In the genomic region with DNA sequence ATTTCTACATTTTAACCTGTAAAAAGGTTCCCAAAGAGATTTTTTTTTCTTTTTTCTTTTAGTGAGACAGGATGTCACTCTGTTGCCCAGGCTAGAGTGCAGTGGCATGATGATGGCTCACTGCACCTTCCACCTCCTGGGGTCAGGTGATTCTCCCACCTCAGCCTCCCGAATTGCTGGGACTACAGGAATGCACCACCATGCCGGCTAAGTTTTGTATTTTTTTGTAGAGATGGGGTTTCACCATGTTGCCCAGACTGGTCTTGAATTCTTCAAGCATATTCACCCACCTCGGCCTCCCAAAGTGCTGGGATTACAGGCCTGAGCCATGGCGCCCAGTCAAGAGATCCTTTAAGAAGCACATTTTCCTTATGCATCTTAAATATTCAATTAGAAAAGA, we compare ENCODE assay signal across 15 cellular contexts. TPM values are rescaled to one million over a fixed set of nuclear protein-coding genes. Genes with fewer than 3 reads are reported as not detected.
DNase-seq lines count a peak whose midpoint lies in the region; ATAC-seq, FAIRE-seq and TF ChIP-seq lines count a peak whose summit lies in the region.
"Had no signal": no experiment of that assay in that cellular context is flagged by ENCODE, and none has a peak within 500 bp of the region (broad histone marks: within the 10 kb centered on the region; RNA-seq: fewer than 3 reads in every experiment).

No MANE protein-coding gene starts in this region.

- H3K27ac Mint-ChIP-seq in CD4-positive, CD25-positive, alpha-beta regulatory T cell: peak overlapping the region; percentile 96 to 99 (median 97)

- peak; percentile 6 for FAIRE-seq in K562 (lab: Jason Lieb, UNC)

- no peak for TF ChIP-seq CTCF in DND-41 (IDR thresholded peaks at IDR 0.05; ENCODE audit: borderline replicate concordance, extremely low read depth, low read length, poor library complexity, severe bottlenecking)
- no peak for TF ChIP-seq CTCF in SU-DHL-6 (IDR thresholded peaks at IDR 0.05; ENCODE audit: insufficient read depth, low read length, poor library complexity, severe bottlenecking)
- no peak for TF ChIP-seq CTCF in K562 (IDR thresholded peaks at IDR 0.05 in 2 of 3, conservative IDR thresholded peaks at IDR 0.05 in 1 of 3; ENCODE audit: insufficient read depth in 2 of 3, low read depth in 1 of 3, low read length in 3 of 3)
- no peak for TF ChIP-seq CTCF in upper lobe of left lung (IDR thresholded peaks at IDR 0.05)

- no peak for DNase-seq in CD4-positive, CD25-positive, alpha-beta regulatory T cell
- DNase-seq in DND-41 (no peak), K562 (ENCODE audit: extremely low read depth in 1 of 4, low spot score in 3 of 4) (no peak), upper lobe of left lung (no peak), AG08395 (ENCODE audit: low spot score) (no peak)
- DNase-seq: AML-193; glutamatergic neuron; KBM-7; NCI-H526 treated with DMSO at 0.1 percent for 48 hours; PC-3; stimulated activated CD4-positive, alpha-beta T cell treated with anti-CD3 and anti-CD28 coated beads, Interleukin-2, amount 100 ng/mL, for 24 hours had no signal

- BruUV-seq in K562 (replicated peaks; lab: Mats Ljungman, UMichigan): no TSS peak

- H3K9me3 ChIP-seq in CD4-positive, CD25-positive, alpha-beta regulatory T cell (ENCODE audit: control insufficient read depth in 2 of 2, low read length in 2 of 2): no peaks in the 10 kb centered on the region
- H3K9me3 ChIP-seq in DND-41 (ENCODE audit: insufficient read depth, low read length, severe bottlenecking): no peaks in the 10 kb centered on the region
- no peaks in the 10 kb centered on the region for H3K9me3 ChIP-seq in SU-DHL-6 (ENCODE audit: insufficient read depth, low read length)
- H3K9me3 ChIP-seq in K562 (replicated peaks; ENCODE audit: control insufficient read depth, insufficient read depth, low read depth, low read length): no peaks in the 10 kb centered on the region
- no peaks in the 10 kb centered on the region for H3K9me3 ChIP-seq in upper lobe of left lung

- H3K4me3 ChIP-seq in CD4-positive, CD25-positive, alpha-beta regulatory T cell (ENCODE audit: low read depth, low read length): peak overlapping the region; percentile 97
- no peak overlapping the region for H3K4me3 ChIP-seq in DND-41 (ENCODE audit: low read depth in 1 of 2, low read length in 2 of 2)
- H3K4me3 ChIP-seq in SU-DHL-6 (ENCODE audit: insufficient read depth, low read length, poor library complexity, severe bottlenecking): peak overlapping the region; percentile 37
- peak overlapping the region; percentile 29 for H3K4me3 ChIP-seq in K562
- no peak overlapping the region for H3K4me3 ChIP-seq in upper lobe of left lung

- H3K4me1 ChIP-seq in CD4-positive, CD25-positive, alpha-beta regulatory T cell (ENCODE audit: control insufficient read depth, insufficient read depth, low read length, poor library complexity, severe bottlenecking): peaks cover 92% of the 10 kb centered on the region
- H3K4me1 ChIP-seq in DND-41 (ENCODE audit: insufficient read depth, low read length) (peaks cover 86% of the 10 kb centered on the region), K562 (replicated peaks in 1 of 2; ENCODE audit: control insufficient read depth in 2 of 2, insufficient read depth in 2 of 2, low read length in 2 of 2) (peaks cover 17 to 37% of the 10 kb centered on the region in 2 experiments), upper lobe of left lung (peaks cover 0 to 11% (median 0%) of the 10 kb centered on the region in 4 donors)
- H3K4me1 ChIP-seq: parathyroid adenoma had no signal

- in situ Hi-C loops in K562 (cut with MboI): no loop called here

- H3K4me2 ChIP-seq in DND-41 (ENCODE audit: insufficient read depth, low read length) (peak overlapping the region; percentile 34; the same call in 1 of the 2 replicates), SU-DHL-6 (ENCODE audit: low read depth, low read length, poor library complexity, severe bottlenecking) (peak overlapping the region; percentile 98), K562 (ENCODE audit: insufficient read depth, low read length) (peak overlapping the region; percentile 91)

- WGBS in K562 (ENCODE audit: insufficient coverage, low coverage, missing lambda C conversion rate): 12% methylated on average over 4 of the region's 4 CpGs
- 91 to 93% methylated on average over 4 of the region's 4 CpGs for WGBS in upper lobe of left lung, 2 donors

- no peak for TF ChIP-seq POLR2A in K562 (conservative IDR thresholded peaks at IDR 0.05)
- no peak for TF ChIP-seq POLR2A in upper lobe of left lung (IDR thresholded peaks at IDR 0.05)

- POLR2A ChIA-PET in K562 (lab: Yijun Ruan, JAX): interaction anchor here (1.1 kb wide), 1 partner anchor 28 kb away, joined by 3 read pairs; no protein-coding TSS in a partner anchor

- peaks cover 51 to 89% (median 69%) of the 10 kb centered on the region in 4 donors for H3K4me1 Mint-ChIP-seq in CD4-positive, CD25-positive, alpha-beta regulatory T cell

- H3K27ac ChIP-seq in CD4-positive, CD25-positive, alpha-beta regulatory T cell (ENCODE audit: insufficient read depth, low read length, poor library complexity, severe bottlenecking): peak overlapping the region; percentile 100
- H3K27ac ChIP-seq in DND-41 (ENCODE audit: low read length): no peak overlapping the region
- peak overlapping the region; percentile 99 for H3K27ac ChIP-seq in SU-DHL-6 (ENCODE audit: low read depth, low read length)
- H3K27ac ChIP-seq in K562 (ENCODE audit: extremely low read depth, low read depth, low read length): peak overlapping the region; percentile 97
- H3K27ac ChIP-seq in upper lobe of left lung: no peak overlapping the region
- H3K27ac ChIP-seq: parathyroid adenoma had no signal

- H3K36me3 Mint-ChIP-seq in CD4-positive, CD25-positive, alpha-beta regulatory T cell: peaks cover 66% of the 10 kb centered on the region

- no peaks in the 10 kb centered on the region for H3K9me2 ChIP-seq in SU-DHL-6 (replicated peaks; ENCODE audit: insufficient read depth, low read length)

- no peak for ATAC-seq in CD4-positive, CD25-positive, alpha-beta regulatory T cell (ENCODE audit: low read depth in 2 of 2)
- no peak for ATAC-seq in DND-41 (ENCODE audit: insufficient read depth, low read depth)
- peak; percentile 14 for ATAC-seq in K562
- no peak for ATAC-seq in HG02970 (IDR thresholded peaks at IDR 0.05; ENCODE audit: low FRiP score, unreplicated experiment)
- no peak for ATAC-seq in upper lobe of left lung (ENCODE audit: low FRiP score in 2 of 2)
- ATAC-seq: PC-3 had no signal

- H3K4me3 Mint-ChIP-seq in CD4-positive, CD25-positive, alpha-beta regulatory T cell: peak overlapping the region; percentile 82 to 89 (median 84)

- CTCF ChIA-PET in K562 (lab: Yijun Ruan, JAX; ENCODE audit: low intra/inter-chr PET ratio): no interaction called here

- intact Hi-C loops in K562 (cut with micrococcal nuclease): loop anchor here (2.0 kb wide), 1 partner anchor 29 kb away; no protein-coding TSS in a partner anchor

- H2AFZ ChIP-seq in DND-41 (ENCODE audit: low read depth, low read length) (no peak overlapping the region), SU-DHL-6 (ENCODE audit: low read depth, low read length, severe bottlenecking) (no peak overlapping the region), K562 (ENCODE audit: low read depth, low read length) (peak overlapping the region; percentile 91)
- H2AFZ ChIP-seq: parathyroid adenoma had no signal

- no peak for TF ChIP-seq RAD21 in K562 (CRISPR knock-in tag; conservative IDR thresholded peaks at IDR 0.05 in 1 of 2, IDR thresholded peaks at IDR 0.05 in 1 of 2)

- peaks cover 44% of the 10 kb centered on the region for H3F3A ChIP-seq in SU-DHL-6 (ENCODE audit: insufficient read depth)

- peaks cover 100% of the 10 kb centered on the region for H3K79me2 ChIP-seq in DND-41 (ENCODE audit: insufficient read depth, low read length)
- H3K79me2 ChIP-seq in SU-DHL-6 (ENCODE audit: insufficient read depth, low read length): peaks cover 100% of the 10 kb centered on the region
- H3K79me2 ChIP-seq in K562 (ENCODE audit: control insufficient read depth, insufficient read depth, low read length): peaks cover 100% of the 10 kb centered on the region
- H3K79me2 ChIP-seq: parathyroid adenoma had no signal

- H4K20me1 ChIP-seq in DND-41 (ENCODE audit: insufficient read depth, low read length) (peaks cover 88% of the 10 kb centered on the region), SU-DHL-6 (ENCODE audit: low read depth, low read length) (peaks cover 2% of the 10 kb centered on the region; the same call in 1 of the 2 replicates), K562 (replicated peaks; ENCODE audit: control insufficient read depth, insufficient read depth, low read length) (no peaks in the 10 kb centered on the region)

- no peaks in the 10 kb centered on the region for H3K9me3 Mint-ChIP-seq in CD4-positive, CD25-positive, alpha-beta regulatory T cell

- peaks cover 36% of the 10 kb centered on the region for H3K36me3 ChIP-seq in CD4-positive, CD25-positive, alpha-beta regulatory T cell (ENCODE audit: control insufficient read depth, insufficient read depth, low read length)
- H3K36me3 ChIP-seq in DND-41 (ENCODE audit: insufficient read depth, low read length) (peaks cover 79% of the 10 kb centered on the region), SU-DHL-6 (ENCODE audit: low read length) (0 out of 2 replicates have a peak, but pooled peaks cover 5% of the 10 kb centered on the region), K562 (ENCODE audit: control insufficient read depth, insufficient read depth, low read length) (peaks cover 39% of the 10 kb centered on the region; the same call in 2 of the 3 replicates), upper lobe of left lung (no peaks in the 10 kb centered on the region)

- H3K27me3 Mint-ChIP-seq in CD4-positive, CD25-positive, alpha-beta regulatory T cell: peaks cover 4% of the 10 kb centered on the region

- H3K9ac ChIP-seq in DND-41 (ENCODE audit: low read depth, low read length): no peak overlapping the region
- peak overlapping the region; percentile 37 for H3K9ac ChIP-seq in SU-DHL-6 (ENCODE audit: low read length)
- peak overlapping the region; percentile 36 to 91; a peak in 3 of 4 replicates for H3K9ac ChIP-seq in K562 (ENCODE audit: insufficient read depth in 1 of 2, low read depth in 2 of 2, low read length in 2 of 2)
- H3K9ac ChIP-seq: parathyroid adenoma had no signal

- TF ChIP-seq EP300 in K562 (IDR thresholded peaks at IDR 0.05; ENCODE audit: low read length) (no peak), upper lobe of left lung (IDR thresholded peaks at IDR 0.05) (no peak)

- H3K27me3 ChIP-seq in CD4-positive, CD25-positive, alpha-beta regulatory T cell (ENCODE audit: control insufficient read depth, insufficient read depth, low read length): no peaks in the 10 kb centered on the region
- H3K27me3 ChIP-seq in DND-41 (ENCODE audit: insufficient read depth, low read length, poor library complexity) (no peaks in the 10 kb centered on the region), SU-DHL-6 (ENCODE audit: low read length) (no peaks in the 10 kb centered on the region), K562 (ENCODE audit: control insufficient read depth in 2 of 2, insufficient read depth in 2 of 2, low read length in 2 of 2) (no peaks in the 10 kb centered on the region), upper lobe of left lung (no peaks in the 10 kb centered on the region)

- H3K9me1 ChIP-seq in K562 (ENCODE audit: control insufficient read depth, insufficient read depth, low read length): no peaks in the 10 kb centered on the region

RNA-seq across cellular contexts. Expression of a gene that starts 12.6 kb away (rescaled TPM):
- total RNA-seq in CD4-positive, CD25-positive, alpha-beta regulatory T cell: 645 TPM
- polyA plus RNA-seq in CD4-positive, CD25-positive, alpha-beta regulatory T cell: 100 to 1,000 TPM; 360 to 479 (median 397) TPM
- 11.2 and 13.2 TPM in 2 replicates for total RNA-seq in K562 (2011; cell fraction: chromatin; rRNA removed; ENCODE audit: low replicate concordance)
- total RNA-seq in K562 (2011; cell fraction: nucleolus; rRNA removed): 5.3 and 7.5 TPM in 2 replicates
- 13.0 and 13.2 TPM in 2 replicates for total RNA-seq in K562 (2011; cell fraction: nucleoplasm; rRNA removed)
- total RNA-seq in K562 (2014; rRNA removed): 15.8 and 20.3 TPM in 2 replicates
- 18.1 and 19.0 TPM in 2 replicates for total RNA-seq in K562 (2014; rRNA removed; fragmentation: Illumina TruSeq; extraction: Trizol)
- 17.3 and 17.4 TPM in 2 replicates for total RNA-seq in K562 (2015; rRNA removed; fragmentation: Illumina TruSeq; extraction: Trizol)
- total RNA-seq in K562 (2021): 24.0 and 26.3 TPM in 2 replicates
- polyA plus RNA-seq in K562 (2011; rRNA removed): 1.4 and 14.3 TPM in 2 replicates
- polyA plus RNA-seq in K562 (2011; cell fraction: cytosol; rRNA removed): 1.2 and 10.9 TPM in 2 replicates
- polyA plus RNA-seq in K562 (2011; cell fraction: nucleus; rRNA removed): 1.3 and 6.8 TPM in 2 replicates
- polyA plus RNA-seq in K562 (2012): 25.9 and 68.3 TPM in 2 replicates
- polyA plus RNA-seq in K562 (2014; fragmentation: Illumina TruSeq; extraction: Trizol): 25.5 and 26.7 TPM in 2 replicates
- polyA plus RNA-seq in K562 (2014; fragmentation: Nextera tagmentation; extraction: Ambion mirVana): 10 to 100 TPM; 27.2 to 37.7 TPM
- polyA plus RNA-seq in K562 (2014; rRNA removed): 23.2 and 32.5 TPM in 2 replicates
- 1.8 and 13.2 TPM in 2 replicates for polyA minus RNA-seq in K562 (2011; rRNA and poly(A)+ RNA removed)
- 0.91 and 4.9 TPM in 2 replicates for polyA minus RNA-seq in K562 (2011; cell fraction: cytosol; rRNA and poly(A)+ RNA removed)
- polyA minus RNA-seq in K562 (2011; cell fraction: nucleus; rRNA and poly(A)+ RNA removed): 0.89 and 6.3 TPM in 2 replicates
- 10 to 100 TPM in 3 of 6 donors, 1 to 10 TPM in 3; 5.5 to 19.9 (median 8.4) TPM for total RNA-seq in upper lobe of left lung
- total RNA-seq: PC-3, SK-MEL-5 had no signal

Comparison
In these comparisons a context has a peak if more than half of its experiments do, and no peak if none do; other contexts are left out.
1. H3K27ac ChIP-seq: peak in CD4-positive, CD25-positive, alpha-beta regulatory T cell (single experiment), SU-DHL-6 (single experiment) and K562 (single experiment); none in DND-41 (single experiment) and upper lobe of left lung (0 of 4).
2. H3K4me3 ChIP-seq: peak in CD4-positive, CD25-positive, alpha-beta regulatory T cell (single experiment), SU-DHL-6 (single experiment) and K562 (single experiment); none in DND-41 (0 of 2) and upper lobe of left lung (0 of 4).
3. H3K4me2 ChIP-seq: peak in every context shown above with its lines; median percentile 98 in SU-DHL-6; 91 in K562; 34 in DND-41.
4. RNA of a gene that starts 12.6 kb away (total RNA-seq): 645 TPM in CD4-positive, CD25-positive, alpha-beta regulatory T cell (single experiment); 5.3 to 26.3 TPM in K562 and 5.5 to 19.9 TPM in upper lobe of left lung; every median in the first group is over 10 times any median in the second.